Comparison of ENCODE assay signal across 1 cellular context in the genomic region with DNA sequence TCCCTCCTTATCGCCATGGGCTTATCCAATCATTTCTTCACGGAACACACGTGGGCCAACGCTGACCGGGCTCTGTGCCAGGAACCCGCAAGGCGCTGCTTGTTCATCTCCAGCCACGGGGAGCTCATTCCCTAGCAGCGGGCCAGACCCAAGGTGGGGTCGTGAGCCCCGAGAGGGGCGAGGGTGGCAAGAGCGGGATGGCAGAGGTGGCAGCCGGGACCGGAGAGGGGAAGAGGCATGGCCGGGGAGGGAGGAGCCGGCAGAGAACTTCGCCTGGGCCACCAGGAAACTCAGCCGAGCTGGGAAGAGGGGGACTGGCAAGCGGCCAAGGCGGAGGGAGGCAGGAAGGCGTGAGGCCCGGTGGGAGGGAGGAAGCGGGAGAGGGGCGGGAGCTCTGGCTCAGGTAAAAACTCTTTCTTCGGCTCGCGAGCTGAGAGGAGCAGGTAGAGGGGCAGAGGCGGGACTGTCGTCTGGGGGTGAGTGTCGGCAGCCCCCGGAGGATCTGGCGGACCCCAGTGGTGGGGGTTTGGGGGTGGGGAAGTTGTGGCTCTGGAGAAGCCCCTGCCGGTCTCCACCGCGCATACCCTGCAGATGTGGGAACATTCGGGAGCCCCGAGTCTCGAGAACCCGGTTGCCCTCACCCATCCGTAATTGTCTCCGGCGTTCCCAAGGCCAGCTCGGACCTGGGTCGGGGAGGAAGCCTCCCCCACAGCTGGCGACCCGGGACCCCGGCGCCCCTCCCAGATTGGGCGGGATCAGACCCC.
TF ChIP-seq lines count a peak whose summit lies in the region.

A gene with protein sequence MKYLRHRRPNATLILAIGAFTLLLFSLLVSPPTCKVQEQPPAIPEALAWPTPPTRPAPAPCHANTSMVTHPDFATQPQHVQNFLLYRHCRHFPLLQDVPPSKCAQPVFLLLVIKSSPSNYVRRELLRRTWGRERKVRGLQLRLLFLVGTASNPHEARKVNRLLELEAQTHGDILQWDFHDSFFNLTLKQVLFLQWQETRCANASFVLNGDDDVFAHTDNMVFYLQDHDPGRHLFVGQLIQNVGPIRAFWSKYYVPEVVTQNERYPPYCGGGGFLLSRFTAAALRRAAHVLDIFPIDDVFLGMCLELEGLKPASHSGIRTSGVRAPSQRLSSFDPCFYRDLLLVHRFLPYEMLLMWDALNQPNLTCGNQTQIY (plus strand): TSS at position 408 of the 764 bp plus-strand sequence. CDS start 12,670 bp downstream, outside the sequence.

TF ChIP-seq in K562, 482 proteins besides CTCF, POLR2A, EP300 and RAD21 (continued from another document and continues in another):
- TF ChIP-seq, protein P1, sequence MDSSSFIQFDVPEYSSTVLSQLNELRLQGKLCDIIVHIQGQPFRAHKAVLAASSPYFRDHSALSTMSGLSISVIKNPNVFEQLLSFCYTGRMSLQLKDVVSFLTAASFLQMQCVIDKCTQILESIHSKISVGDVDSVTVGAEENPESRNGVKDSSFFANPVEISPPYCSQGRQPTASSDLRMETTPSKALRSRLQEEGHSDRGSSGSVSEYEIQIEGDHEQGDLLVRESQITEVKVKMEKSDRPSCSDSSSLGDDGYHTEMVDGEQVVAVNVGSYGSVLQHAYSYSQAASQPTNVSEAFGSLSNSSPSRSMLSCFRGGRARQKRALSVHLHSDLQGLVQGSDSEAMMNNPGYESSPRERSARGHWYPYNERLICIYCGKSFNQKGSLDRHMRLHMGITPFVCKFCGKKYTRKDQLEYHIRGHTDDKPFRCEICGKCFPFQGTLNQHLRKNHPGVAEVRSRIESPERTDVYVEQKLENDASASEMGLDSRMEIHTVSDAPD (CRISPR knock-in tag; IDR thresholded peaks at IDR 0.05) = no peak
- TF ChIP-seq, protein P2, sequence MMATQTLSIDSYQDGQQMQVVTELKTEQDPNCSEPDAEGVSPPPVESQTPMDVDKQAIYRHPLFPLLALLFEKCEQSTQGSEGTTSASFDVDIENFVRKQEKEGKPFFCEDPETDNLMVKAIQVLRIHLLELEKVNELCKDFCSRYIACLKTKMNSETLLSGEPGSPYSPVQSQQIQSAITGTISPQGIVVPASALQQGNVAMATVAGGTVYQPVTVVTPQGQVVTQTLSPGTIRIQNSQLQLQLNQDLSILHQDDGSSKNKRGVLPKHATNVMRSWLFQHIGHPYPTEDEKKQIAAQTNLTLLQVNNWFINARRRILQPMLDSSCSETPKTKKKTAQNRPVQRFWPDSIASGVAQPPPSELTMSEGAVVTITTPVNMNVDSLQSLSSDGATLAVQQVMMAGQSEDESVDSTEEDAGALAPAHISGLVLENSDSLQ (IDR thresholded peaks at IDR 0.05) = no peak
- TF ChIP-seq RBFOX2 (IDR thresholded peaks at IDR 0.05; ENCODE audit: low read depth, low read length) = peak; percentile 50
- peak; percentile 32; the same call in 1 of the 2 replicates for TF ChIP-seq ZNF165 (CRISPR knock-in tag; IDR thresholded peaks at IDR 0.05; ENCODE audit: borderline replicate concordance)
- TF ChIP-seq TARDBP (IDR thresholded peaks at IDR 0.05) = no peak
- TF ChIP-seq ZNF586 (CRISPR knock-in tag; conservative IDR thresholded peaks at IDR 0.05) = no peak
- TF ChIP-seq KLF10 (CRISPR knock-in tag; IDR thresholded peaks at IDR 0.05) = no peak
- TF ChIP-seq, protein P3, sequence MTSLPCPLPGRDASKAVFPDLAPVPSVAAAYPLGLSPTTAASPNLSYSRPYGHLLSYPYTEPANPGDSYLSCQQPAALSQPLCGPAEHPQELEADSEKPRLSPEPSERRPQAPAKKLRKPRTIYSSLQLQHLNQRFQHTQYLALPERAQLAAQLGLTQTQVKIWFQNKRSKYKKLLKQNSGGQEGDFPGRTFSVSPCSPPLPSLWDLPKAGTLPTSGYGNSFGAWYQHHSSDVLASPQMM (CRISPR knock-in tag; IDR thresholded peaks at IDR 0.05) = no peak
- TF ChIP-seq CEBPB (tag; IDR thresholded peaks at IDR 0.05) = no peak
- TF ChIP-seq, protein P4, sequence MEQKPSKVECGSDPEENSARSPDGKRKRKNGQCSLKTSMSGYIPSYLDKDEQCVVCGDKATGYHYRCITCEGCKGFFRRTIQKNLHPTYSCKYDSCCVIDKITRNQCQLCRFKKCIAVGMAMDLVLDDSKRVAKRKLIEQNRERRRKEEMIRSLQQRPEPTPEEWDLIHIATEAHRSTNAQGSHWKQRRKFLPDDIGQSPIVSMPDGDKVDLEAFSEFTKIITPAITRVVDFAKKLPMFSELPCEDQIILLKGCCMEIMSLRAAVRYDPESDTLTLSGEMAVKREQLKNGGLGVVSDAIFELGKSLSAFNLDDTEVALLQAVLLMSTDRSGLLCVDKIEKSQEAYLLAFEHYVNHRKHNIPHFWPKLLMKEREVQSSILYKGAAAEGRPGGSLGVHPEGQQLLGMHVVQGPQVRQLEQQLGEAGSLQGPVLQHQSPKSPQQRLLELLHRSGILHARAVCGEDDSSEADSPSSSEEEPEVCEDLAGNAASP (IDR thresholded peaks at IDR 0.05) = no peak
- peak; percentile 77; the same call in 1 of the 2 replicates for TF ChIP-seq MTA3 (IDR thresholded peaks at IDR 0.05; ENCODE audit: borderline replicate concordance)
- peak; percentile 89 for TF ChIP-seq HDAC2 (IDR thresholded peaks at IDR 0.05)
- TF ChIP-seq ZNF354B (CRISPR knock-in tag; IDR thresholded peaks at IDR 0.05) = no peak
- peak; percentile 77; the same call in 1 of the 2 replicates for TF ChIP-seq ZBTB7A (IDR thresholded peaks at IDR 0.05; ENCODE audit: borderline replicate concordance, control insufficient read depth, low read depth, low read length)
- TF ChIP-seq TRIM24 (IDR thresholded peaks at IDR 0.05) = no peak
- peak; percentile 68 for TF ChIP-seq PHF20 (IDR thresholded peaks at IDR 0.05; ENCODE audit: partially characterized antibody)
- no peak for TF ChIP-seq CREM (IDR thresholded peaks at IDR 0.05; ENCODE audit: low read depth)
- TF ChIP-seq ZNF384 (IDR thresholded peaks at IDR 0.05; ENCODE audit: low read depth, low read length) = no peak
- no peak for TF ChIP-seq FOXA3 (CRISPR knock-in tag; conservative IDR thresholded peaks at IDR 0.05 in 1 of 2, IDR thresholded peaks at IDR 0.05 in 1 of 2)
- TF ChIP-seq SAFB (IDR thresholded peaks at IDR 0.05; ENCODE audit: borderline replicate concordance, low read depth, low read length) = no peak
- peak; percentile 38; the same call in 1 of the 2 replicates for TF ChIP-seq RAD51 (IDR thresholded peaks at IDR 0.05; ENCODE audit: borderline replicate concordance, low read depth)
- TF ChIP-seq, protein P5, sequence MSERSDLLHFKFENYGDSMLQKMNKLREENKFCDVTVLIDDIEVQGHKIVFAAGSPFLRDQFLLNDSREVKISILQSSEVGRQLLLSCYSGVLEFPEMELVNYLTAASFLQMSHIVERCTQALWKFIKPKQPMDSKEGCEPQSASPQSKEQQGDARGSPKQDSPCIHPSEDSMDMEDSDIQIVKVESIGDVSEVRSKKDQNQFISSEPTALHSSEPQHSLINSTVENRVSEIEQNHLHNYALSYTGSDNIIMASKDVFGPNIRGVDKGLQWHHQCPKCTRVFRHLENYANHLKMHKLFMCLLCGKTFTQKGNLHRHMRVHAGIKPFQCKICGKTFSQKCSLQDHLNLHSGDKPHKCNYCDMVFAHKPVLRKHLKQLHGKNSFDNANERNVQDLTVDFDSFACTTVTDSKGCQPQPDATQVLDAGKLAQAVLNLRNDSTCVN (CRISPR knock-in tag; IDR thresholded peaks at IDR 0.05) = no peak
- TF ChIP-seq ZNF41 (CRISPR knock-in tag; conservative IDR thresholded peaks at IDR 0.05) = no peak
- peak in 1 of 3 experiments; percentile 27 for TF ChIP-seq YY1 (IDR thresholded peaks at IDR 0.05; ENCODE audit: borderline replicate concordance in 1 of 3, control insufficient read depth in 1 of 3, extremely low read depth in 1 of 3, insufficient read depth in 3 of 3, insufficient read length in 1 of 3, insufficient replicate concordance in 2 of 3, low read depth in 1 of 3, low read length in 2 of 3)
- TF ChIP-seq ATF1 (CRISPR knock-in tag; IDR thresholded peaks at IDR 0.05) = no peak
- TF ChIP-seq ATF1 (tag; IDR thresholded peaks at IDR 0.05) = peak; percentile 42; the same call in 1 of the 2 replicates
- 0 out of 2 replicates have a peak, but pooled peaks have one; percentile 21 for TF ChIP-seq JUND (IDR thresholded peaks at IDR 0.05; ENCODE audit: borderline replicate concordance, low read depth, low read length)
- TF ChIP-seq JUND (tag; IDR thresholded peaks at IDR 0.05; ENCODE audit: borderline replicate concordance, low read depth, low read length) = no peak
- 0 out of 2 replicates have a peak, but pooled peaks have one; percentile 6 for TF ChIP-seq GABPB1 (CRISPR knock-in tag; IDR thresholded peaks at IDR 0.05)
- TF ChIP-seq NFRKB (IDR thresholded peaks at IDR 0.05; ENCODE audit: low read depth) = no peak
- TF ChIP-seq GABPA (tag; conservative IDR thresholded peaks at IDR 0.05; ENCODE audit: low read depth) = 0 out of 2 replicates have a peak, but pooled peaks have one; percentile 38
- TF ChIP-seq ZNF778 (CRISPR knock-in tag; IDR thresholded peaks at IDR 0.05) = no peak
- no peak for TF ChIP-seq MEF2D (tag; conservative IDR thresholded peaks at IDR 0.05; ENCODE audit: low read depth)
- 0 out of 2 replicates have a peak, but pooled peaks have one; percentile 54 for TF ChIP-seq ETV5 (CRISPR knock-in tag; IDR thresholded peaks at IDR 0.05; ENCODE audit: low read depth)
- no peak for TF ChIP-seq TRIM28 (IDR thresholded peaks at IDR 0.05)
- TF ChIP-seq, protein P6, sequence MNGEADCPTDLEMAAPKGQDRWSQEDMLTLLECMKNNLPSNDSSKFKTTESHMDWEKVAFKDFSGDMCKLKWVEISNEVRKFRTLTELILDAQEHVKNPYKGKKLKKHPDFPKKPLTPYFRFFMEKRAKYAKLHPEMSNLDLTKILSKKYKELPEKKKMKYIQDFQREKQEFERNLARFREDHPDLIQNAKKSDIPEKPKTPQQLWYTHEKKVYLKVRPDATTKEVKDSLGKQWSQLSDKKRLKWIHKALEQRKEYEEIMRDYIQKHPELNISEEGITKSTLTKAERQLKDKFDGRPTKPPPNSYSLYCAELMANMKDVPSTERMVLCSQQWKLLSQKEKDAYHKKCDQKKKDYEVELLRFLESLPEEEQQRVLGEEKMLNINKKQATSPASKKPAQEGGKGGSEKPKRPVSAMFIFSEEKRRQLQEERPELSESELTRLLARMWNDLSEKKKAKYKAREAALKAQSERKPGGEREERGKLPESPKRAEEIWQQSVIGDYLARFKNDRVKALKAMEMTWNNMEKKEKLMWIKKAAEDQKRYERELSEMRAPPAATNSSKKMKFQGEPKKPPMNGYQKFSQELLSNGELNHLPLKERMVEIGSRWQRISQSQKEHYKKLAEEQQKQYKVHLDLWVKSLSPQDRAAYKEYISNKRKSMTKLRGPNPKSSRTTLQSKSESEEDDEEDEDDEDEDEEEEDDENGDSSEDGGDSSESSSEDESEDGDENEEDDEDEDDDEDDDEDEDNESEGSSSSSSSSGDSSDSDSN (IDR thresholded peaks at IDR 0.05; ENCODE audit: borderline replicate concordance in 1 of 2, low read depth in 2 of 2, low read length in 2 of 2) = no peak
- no peak for TF ChIP-seq RBM39 (optimal IDR thresholded peaks at IDR 0.05; ENCODE audit: low read depth, low read length)
- no peak for TF ChIP-seq LEF1 (IDR thresholded peaks at IDR 0.05)
- no peak for TF ChIP-seq ZNF324 (CRISPR knock-in tag; IDR thresholded peaks at IDR 0.05)
- TF ChIP-seq HOXB6 (CRISPR knock-in tag; IDR thresholded peaks at IDR 0.05; ENCODE audit: borderline replicate concordance) = no peak
- TF ChIP-seq ZNF707 (CRISPR knock-in tag; conservative IDR thresholded peaks at IDR 0.05) = no peak
- no peak for TF ChIP-seq ZZZ3 (IDR thresholded peaks at IDR 0.05)
- no peak for TF ChIP-seq TEAD2 (tag; IDR thresholded peaks at IDR 0.05)
- TF ChIP-seq, protein P7, sequence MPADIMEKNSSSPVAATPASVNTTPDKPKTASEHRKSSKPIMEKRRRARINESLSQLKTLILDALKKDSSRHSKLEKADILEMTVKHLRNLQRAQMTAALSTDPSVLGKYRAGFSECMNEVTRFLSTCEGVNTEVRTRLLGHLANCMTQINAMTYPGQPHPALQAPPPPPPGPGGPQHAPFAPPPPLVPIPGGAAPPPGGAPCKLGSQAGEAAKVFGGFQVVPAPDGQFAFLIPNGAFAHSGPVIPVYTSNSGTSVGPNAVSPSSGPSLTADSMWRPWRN (IDR thresholded peaks at IDR 0.05; ENCODE audit: low read depth) = peak; percentile 23; the same call in 1 of the 2 replicates
- TF ChIP-seq, protein P8, sequence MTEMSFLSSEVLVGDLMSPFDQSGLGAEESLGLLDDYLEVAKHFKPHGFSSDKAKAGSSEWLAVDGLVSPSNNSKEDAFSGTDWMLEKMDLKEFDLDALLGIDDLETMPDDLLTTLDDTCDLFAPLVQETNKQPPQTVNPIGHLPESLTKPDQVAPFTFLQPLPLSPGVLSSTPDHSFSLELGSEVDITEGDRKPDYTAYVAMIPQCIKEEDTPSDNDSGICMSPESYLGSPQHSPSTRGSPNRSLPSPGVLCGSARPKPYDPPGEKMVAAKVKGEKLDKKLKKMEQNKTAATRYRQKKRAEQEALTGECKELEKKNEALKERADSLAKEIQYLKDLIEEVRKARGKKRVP (CRISPR knock-in tag; IDR thresholded peaks at IDR 0.05) = no peak
- TF ChIP-seq, protein P9, sequence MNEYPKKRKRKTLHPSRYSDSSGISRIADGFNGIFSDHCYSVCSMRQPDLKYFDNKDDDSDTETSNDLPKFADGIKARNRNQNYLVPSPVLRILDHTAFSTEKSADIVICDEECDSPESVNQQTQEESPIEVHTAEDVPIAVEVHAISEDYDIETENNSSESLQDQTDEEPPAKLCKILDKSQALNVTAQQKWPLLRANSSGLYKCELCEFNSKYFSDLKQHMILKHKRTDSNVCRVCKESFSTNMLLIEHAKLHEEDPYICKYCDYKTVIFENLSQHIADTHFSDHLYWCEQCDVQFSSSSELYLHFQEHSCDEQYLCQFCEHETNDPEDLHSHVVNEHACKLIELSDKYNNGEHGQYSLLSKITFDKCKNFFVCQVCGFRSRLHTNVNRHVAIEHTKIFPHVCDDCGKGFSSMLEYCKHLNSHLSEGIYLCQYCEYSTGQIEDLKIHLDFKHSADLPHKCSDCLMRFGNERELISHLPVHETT (CRISPR knock-in tag; conservative IDR thresholded peaks at IDR 0.05 in 1 of 2, IDR thresholded peaks at IDR 0.05 in 1 of 2) = no peak
- no peak for TF ChIP-seq CBFA2T3 (IDR thresholded peaks at IDR 0.05)
- no peak for TF ChIP-seq BCL6 (CRISPR knock-in tag; IDR thresholded peaks at IDR 0.05)
- no peak for TF ChIP-seq BRD4 (IDR thresholded peaks at IDR 0.05)
- 0 out of 2 replicates have a peak, but pooled peaks have one; percentile 48 for TF ChIP-seq TOE1 (IDR thresholded peaks at IDR 0.05; ENCODE audit: borderline replicate concordance)
- TF ChIP-seq TOE1 (CRISPR knock-in tag; IDR thresholded peaks at IDR 0.05; ENCODE audit: borderline replicate concordance, low read depth) = no peak
- no peak for TF ChIP-seq XRCC4 (IDR thresholded peaks at IDR 0.05; ENCODE audit: extremely low read depth, insufficient read depth, insufficient read length)
- 0 out of 2 replicates have a peak, but pooled peaks have one; percentile 28 for TF ChIP-seq SOX6 (IDR thresholded peaks at IDR 0.05)
- TF ChIP-seq PYGO2 (tag; IDR thresholded peaks at IDR 0.05) = no peak
- peak; percentile 87 for TF ChIP-seq ZFP36 (IDR thresholded peaks at IDR 0.05; ENCODE audit: low read depth, low read length, partially characterized antibody)
- no peak for TF ChIP-seq IFI16 (CRISPR knock-in tag; IDR thresholded peaks at IDR 0.05)
- TF ChIP-seq EZH2 (IDR thresholded peaks at IDR 0.05; ENCODE audit: borderline replicate concordance, low read depth, low read length) = no peak
- TF ChIP-seq SIX5 (IDR thresholded peaks at IDR 0.05; ENCODE audit: borderline replicate concordance in 1 of 2, insufficient read depth in 1 of 2, low read depth in 1 of 2, low read length in 2 of 2) = no peak
- 0 out of 2 replicates have a peak, but pooled peaks have one; percentile 2 for TF ChIP-seq ZNF121 (CRISPR knock-in tag; conservative IDR thresholded peaks at IDR 0.05)
- no peak for TF ChIP-seq ILF3 (IDR thresholded peaks at IDR 0.05; ENCODE audit: borderline replicate concordance)
- no peak for TF ChIP-seq MYNN (IDR thresholded peaks at IDR 0.05)
- no peak for TF ChIP-seq MYNN (CRISPR knock-in tag; IDR thresholded peaks at IDR 0.05)
